In the genomic region with DNA sequence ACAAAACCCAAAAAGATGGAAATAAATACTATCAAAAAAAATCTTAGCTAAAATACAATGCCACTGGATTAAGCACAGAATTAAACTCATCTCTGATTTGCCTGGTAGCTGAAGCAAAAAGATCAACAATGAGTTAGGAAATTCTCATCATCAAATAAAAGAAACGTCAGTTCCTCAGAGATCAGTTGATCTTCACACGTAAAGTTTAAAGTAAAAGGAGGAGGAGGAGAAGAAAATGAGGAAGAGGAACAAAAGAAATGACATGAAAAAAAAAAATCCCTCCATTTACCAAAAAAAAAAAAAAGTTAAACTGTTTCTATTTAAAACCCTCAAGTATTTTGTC, we compare ENCODE assay signal across 8 cellular contexts. TPM values are rescaled to one million over a fixed set of nuclear protein-coding genes. Genes with fewer than 3 reads are reported as not detected.
DNase-seq lines count a peak whose midpoint lies in the region; ATAC-seq and TF ChIP-seq lines count a peak whose summit lies in the region.

No MANE protein-coding gene starts in this region.

- H3K27me3 ChIP-seq in GM23338 (ENCODE audit: insufficient read depth) (no peaks in the 10 kb centered on the region), smooth muscle cell (ENCODE audit: low read depth) (no peaks in the 10 kb centered on the region)

- H3K4me1 ChIP-seq in GM23338 (ENCODE audit: insufficient read depth) (peaks cover 61% of the 10 kb centered on the region), smooth muscle cell (ENCODE audit: low read depth) (peaks cover 29% of the 10 kb centered on the region)

- H3K9me3 ChIP-seq in smooth muscle cell (replicated peaks; ENCODE audit: low read depth) = no peaks in the 10 kb centered on the region

- intact Hi-C loops in Right ventricle myocardium superior (cut with DNase I) = no loop called here

- H3K36me3 ChIP-seq in GM23338 (ENCODE audit: insufficient read depth) (peaks cover 7% of the 10 kb centered on the region; the same call in 1 of the 2 replicates), smooth muscle cell (ENCODE audit: low read depth) (no peaks in the 10 kb centered on the region)

- H2AFZ ChIP-seq in GM23338 (no peak overlapping the region), smooth muscle cell (ENCODE audit: low read depth) (no peak overlapping the region)

- H3F3A ChIP-seq in GM23338 (replicated peaks; ENCODE audit: low read depth) (no peaks in the 10 kb centered on the region), smooth muscle cell (ENCODE audit: low read depth) (peaks cover 19% of the 10 kb centered on the region)

- peak overlapping the region; percentile 5; the same call in 1 of the 3 replicates for H3K4me3 Mint-ChIP-seq in GM23338

- peaks cover 51% of the 10 kb centered on the region for H3K4me1 Mint-ChIP-seq in GM23338

- no peaks in the 10 kb centered on the region for H4K20me1 ChIP-seq in GM23338 (replicated peaks; ENCODE audit: insufficient read depth)
- peaks cover 100% of the 10 kb centered on the region for H4K20me1 ChIP-seq in smooth muscle cell (ENCODE audit: low read depth)

- ATAC-seq in GM23338 = no peak
- ATAC-seq in Right ventricle myocardium superior (ENCODE audit: poor library complexity) = peak; percentile 13

- peak overlapping the region; percentile 39 for H3K9ac ChIP-seq in smooth muscle cell (ENCODE audit: low read depth)

- 55% methylated on average over 2 of the region's 2 CpGs for WGBS in smooth muscle cell (ENCODE audit: low lambda C conversion rate)

- H3K9me2 ChIP-seq in GM23338 (ENCODE audit: insufficient read depth) = 0 out of 2 replicates have a peak, but pooled peaks cover 5% of the 10 kb centered on the region

- H3K4me2 ChIP-seq in GM23338 (peak overlapping the region; percentile 59), smooth muscle cell (peak overlapping the region; percentile 75)

- H3K9me3 Mint-ChIP-seq in GM23338 = no peaks in the 10 kb centered on the region; the same call in 2 of the 3 replicates

- no peaks in the 10 kb centered on the region; the same call in 2 of the 3 replicates for H3K36me3 Mint-ChIP-seq in GM23338 (ENCODE audit: low read depth)

- peaks cover 94% of the 10 kb centered on the region for H3K79me2 ChIP-seq in GM23338 (replicated peaks; ENCODE audit: insufficient read depth)
- peaks cover 86% of the 10 kb centered on the region for H3K79me2 ChIP-seq in smooth muscle cell (ENCODE audit: low read depth)

- H3K27ac ChIP-seq in GM23338 (ENCODE audit: low read depth) = peak overlapping the region; percentile 79
- H3K27ac ChIP-seq in smooth muscle cell (ENCODE audit: low read depth) = peak overlapping the region; percentile 69

- peaks cover 2% of the 10 kb centered on the region for H3K27me3 Mint-ChIP-seq in GM23338 (ENCODE audit: insufficient read depth, low read depth, poor library complexity)

- H3K4me3 ChIP-seq in GM23338 (no peak overlapping the region), smooth muscle cell (no peak overlapping the region)

- H3K27ac Mint-ChIP-seq in GM23338 = peak overlapping the region; percentile 39; the same call in 1 of the 2 replicates

- TF ChIP-seq CTCF in GM23338 (conservative IDR thresholded peaks at IDR 0.05; ENCODE audit: low read depth in 2 of 2) (no peak), smooth muscle cell (IDR thresholded peaks at IDR 0.05; ENCODE audit: borderline replicate concordance, insufficient read depth, poor library complexity, severe bottlenecking) (no peak)

- DNase-seq in GM23338 (ENCODE audit: low spot score) (no peak), SKM-1 treated with dmso at 0.1 percent for 144 hours (lab: John Stamatoyannopoulos, UW; ENCODE audit: unreplicated experiment) (peak; percentile 67), Right ventricle myocardium superior (no peak), smooth muscle cell (lab: John Stamatoyannopoulos, UW; ENCODE audit: unreplicated experiment) (no peak), cerebellar nuclear complex (lab: John Stamatoyannopoulos, UW) (no peak), NCI-H345 treated with DMSO at 0.1 percent for 48 hours (lab: John Stamatoyannopoulos, UW; ENCODE audit: unreplicated experiment) (no peak), OCI-M2 (lab: John Stamatoyannopoulos, UW; ENCODE audit: unreplicated experiment) (no peak), foreskin melanocyte (no peak)

TF ChIP-seq in GM23338, 12 proteins besides CTCF, POLR2A, EP300 and RAD21 (continues in another document):
- TF ChIP-seq POLR2AphosphoS5 (IDR thresholded peaks at IDR 0.05; ENCODE audit: low read depth) (no peak), ZNF114 (CRISPR knock-in tag; IDR thresholded peaks at IDR 0.05) (no peak), JUNB (IDR thresholded peaks at IDR 0.05; ENCODE audit: unreplicated experiment) (no peak), STAT1 (IDR thresholded peaks at IDR 0.05; ENCODE audit: unreplicated experiment) (no peak), ETS1 (IDR thresholded peaks at IDR 0.05) (no peak), CREB1 (CRISPR knock-in tag; IDR thresholded peaks at IDR 0.05; ENCODE audit: low read depth) (no peak), EZH2phosphoT487 (IDR thresholded peaks at IDR 0.05; ENCODE audit: unreplicated experiment) (no peak), EZH2 (IDR thresholded peaks at IDR 0.05; ENCODE audit: low read depth, unreplicated experiment) (no peak), NANOG (IDR thresholded peaks at IDR 0.05; ENCODE audit: borderline replicate concordance) (no peak), ZNF331 (CRISPR knock-in tag; IDR thresholded peaks at IDR 0.05; ENCODE audit: low read depth) (no peak)
- TF ChIP-seq, protein P1, sequence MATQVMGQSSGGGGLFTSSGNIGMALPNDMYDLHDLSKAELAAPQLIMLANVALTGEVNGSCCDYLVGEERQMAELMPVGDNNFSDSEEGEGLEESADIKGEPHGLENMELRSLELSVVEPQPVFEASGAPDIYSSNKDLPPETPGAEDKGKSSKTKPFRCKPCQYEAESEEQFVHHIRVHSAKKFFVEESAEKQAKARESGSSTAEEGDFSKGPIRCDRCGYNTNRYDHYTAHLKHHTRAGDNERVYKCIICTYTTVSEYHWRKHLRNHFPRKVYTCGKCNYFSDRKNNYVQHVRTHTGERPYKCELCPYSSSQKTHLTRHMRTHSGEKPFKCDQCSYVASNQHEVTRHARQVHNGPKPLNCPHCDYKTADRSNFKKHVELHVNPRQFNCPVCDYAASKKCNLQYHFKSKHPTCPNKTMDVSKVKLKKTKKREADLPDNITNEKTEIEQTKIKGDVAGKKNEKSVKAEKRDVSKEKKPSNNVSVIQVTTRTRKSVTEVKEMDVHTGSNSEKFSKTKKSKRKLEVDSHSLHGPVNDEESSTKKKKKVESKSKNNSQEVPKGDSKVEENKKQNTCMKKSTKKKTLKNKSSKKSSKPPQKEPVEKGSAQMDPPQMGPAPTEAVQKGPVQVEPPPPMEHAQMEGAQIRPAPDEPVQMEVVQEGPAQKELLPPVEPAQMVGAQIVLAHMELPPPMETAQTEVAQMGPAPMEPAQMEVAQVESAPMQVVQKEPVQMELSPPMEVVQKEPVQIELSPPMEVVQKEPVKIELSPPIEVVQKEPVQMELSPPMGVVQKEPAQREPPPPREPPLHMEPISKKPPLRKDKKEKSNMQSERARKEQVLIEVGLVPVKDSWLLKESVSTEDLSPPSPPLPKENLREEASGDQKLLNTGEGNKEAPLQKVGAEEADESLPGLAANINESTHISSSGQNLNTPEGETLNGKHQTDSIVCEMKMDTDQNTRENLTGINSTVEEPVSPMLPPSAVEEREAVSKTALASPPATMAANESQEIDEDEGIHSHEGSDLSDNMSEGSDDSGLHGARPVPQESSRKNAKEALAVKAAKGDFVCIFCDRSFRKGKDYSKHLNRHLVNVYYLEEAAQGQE (IDR thresholded peaks at IDR 0.05; ENCODE audit: unreplicated experiment) = no peak

RNA-seq across cellular contexts. Expression of gene KLF7, which starts 22.6 kb away (rescaled TPM):
- total RNA-seq in GM23338 (2014; rRNA removed; shearing (Covaris generic)) = 11.1 and 15.4 TPM in 2 replicates
- polyA plus RNA-seq in GM23338 (2016; fragmentation: Nextera tagmentation; extraction: Ambion mirVana) = 5.7 and 7.6 TPM in 2 replicates
- 19.2 TPM for total RNA-seq in Right ventricle myocardium superior
- total RNA-seq in smooth muscle cell = 16.1 and 27.6 TPM in 2 replicates
- 12.2 and 12.7 TPM in 2 replicates for polyA plus RNA-seq in smooth muscle cell
